8 cellular contexts compared by ENCODE assay signal in genomic region chr7:115356139-115356746, GRCh38.
DNase-seq lines count a peak whose midpoint lies in the region; ATAC-seq and TF ChIP-seq lines count a peak whose summit lies in the region.

No MANE protein-coding gene starts in this region.

- peaks cover 0 to 6% (median 2%) of the 10 kb centered on the region in 5 donors for H3K27me3 Mint-ChIP-seq in naive thymus-derived CD8-positive, alpha-beta T cell
- H3K27me3 Mint-ChIP-seq in activated CD8-positive, alpha-beta memory T cell treated with anti-CD3 and anti-CD28 coated beads, Interleukin-2, amount 10 ng/mL, durations not matched to agents 7 days and 5 days = no peaks in the 10 kb centered on the region

- H3K27ac Mint-ChIP-seq in naive thymus-derived CD8-positive, alpha-beta T cell = no peak overlapping the region
- no peak overlapping the region for H3K27ac Mint-ChIP-seq in activated CD8-positive, alpha-beta memory T cell treated with anti-CD3 and anti-CD28 coated beads, Interleukin-2, amount 10 ng/mL, durations not matched to agents 7 days and 5 days

- H3K27ac ChIP-seq in Panc1 (ENCODE audit: low read length) = no peak overlapping the region

- H3K4me1 Mint-ChIP-seq in naive thymus-derived CD8-positive, alpha-beta T cell = peaks cover 0 to 2% (median 0%) of the 10 kb centered on the region in 4 donors
- peaks cover 1% of the 10 kb centered on the region for H3K4me1 Mint-ChIP-seq in activated CD8-positive, alpha-beta memory T cell treated with anti-CD3 and anti-CD28 coated beads, Interleukin-2, amount 10 ng/mL, durations not matched to agents 7 days and 5 days

- no peaks in the 10 kb centered on the region for H3K36me3 ChIP-seq in Panc1 (ENCODE audit: control insufficient read depth, insufficient read depth, low read length)

- no peak overlapping the region for H3K4me3 Mint-ChIP-seq in naive thymus-derived CD8-positive, alpha-beta T cell
- no peak overlapping the region for H3K4me3 Mint-ChIP-seq in activated CD8-positive, alpha-beta memory T cell treated with anti-CD3 and anti-CD28 coated beads, Interleukin-2, amount 10 ng/mL, durations not matched to agents 7 days and 5 days

- POLR2A ChIA-PET in Panc1 (lab: Charles Lee) = no interaction called here
- POLR2A ChIA-PET in naive thymus-derived CD8-positive, alpha-beta T cell (lab: Charles Lee) = no interaction called here

- no peaks in the 10 kb centered on the region for H3K27me3 ChIP-seq in Panc1 (ENCODE audit: control insufficient read depth, insufficient read depth, low read length)

- H3K36me3 Mint-ChIP-seq in naive thymus-derived CD8-positive, alpha-beta T cell = no peaks in the 10 kb centered on the region
- no peaks in the 10 kb centered on the region for H3K36me3 Mint-ChIP-seq in activated CD8-positive, alpha-beta memory T cell treated with anti-CD3 and anti-CD28 coated beads, Interleukin-2, amount 10 ng/mL, durations not matched to agents 7 days and 5 days

- H3K4me3 ChIP-seq in AG10803 (ENCODE audit: low read length) (no peak overlapping the region), Panc1 (ENCODE audit: low read depth in 2 of 2, low read length in 2 of 2) (no peak overlapping the region)

- in situ Hi-C loops in Panc1 (cut with HindIII; ENCODE audit: low pct_unique_long_range_greater_than_20kb, low sequenced_read_pairs) = no loop called here

- H3K9me3 Mint-ChIP-seq in naive thymus-derived CD8-positive, alpha-beta T cell = no peaks in the 10 kb centered on the region
- no peaks in the 10 kb centered on the region for H3K9me3 Mint-ChIP-seq in activated CD8-positive, alpha-beta memory T cell treated with anti-CD3 and anti-CD28 coated beads, Interleukin-2, amount 10 ng/mL, durations not matched to agents 7 days and 5 days (ENCODE audit: low read depth)

- no peaks in the 10 kb centered on the region for H3K9me3 ChIP-seq in Panc1 (ENCODE audit: control insufficient read depth, insufficient read depth, low read depth, low read length)

- DNase-seq in AG10803 (ENCODE audit: low read depth) (no peak), Panc1 (ENCODE audit: low read depth, low spot score) (no peak), globus pallidus (ENCODE audit: low spot score) (peak; percentile 0), NCI-H2196 (lab: John Stamatoyannopoulos, UW; ENCODE audit: unreplicated experiment) (no peak), posterior cingulate gyrus (no peak)
- no peak for DNase-seq in naive thymus-derived CD8-positive, alpha-beta T cell
- no peak for DNase-seq in activated CD8-positive, alpha-beta memory T cell treated with anti-CD3 and anti-CD28 coated beads, Interleukin-2, amount 10 ng/mL, durations not matched to agents 7 days and 5 days

- TF ChIP-seq CTCF in AG10803 (conservative IDR thresholded peaks at IDR 0.05; ENCODE audit: low read length) (peak; percentile 52), Panc1 (IDR thresholded peaks at IDR 0.05) (peak; percentile 49; the same call in 1 of the 2 replicates)

- ATAC-seq in GM19438 (IDR thresholded peaks at IDR 0.05; ENCODE audit: low read depth, unreplicated experiment) = peak; percentile 58
- ATAC-seq in Panc1 = no peak
- ATAC-seq in naive thymus-derived CD8-positive, alpha-beta T cell = no peak
- no peak for ATAC-seq in activated CD8-positive, alpha-beta memory T cell treated with anti-CD3 and anti-CD28 coated beads, Interleukin-2, amount 10 ng/mL, durations not matched to agents 7 days and 5 days

- H3K4me1 ChIP-seq in Panc1 (ENCODE audit: control insufficient read depth, insufficient read depth, low read length) = no peaks in the 10 kb centered on the region

- intact Hi-C loops in Panc1 (cut with micrococcal nuclease; ENCODE audit: unreplicated experiment) (loop anchor here (10.0 kb wide), 1 partner anchor 319 kb away; no protein-coding TSS in a partner anchor), posterior cingulate gyrus (cut with DNase I) (no loop called here)

- CTCF ChIA-PET in Panc1 (lab: Charles Lee) = no interaction called here
- CTCF ChIA-PET in activated CD8-positive, alpha-beta memory T cell treated with anti-CD3 and anti-CD28 coated beads, Interleukin-2, amount 10 ng/mL, durations not matched to agents 7 days and 5 days (lab: Charles Lee) = no interaction called here

- BruUV-seq in Panc1 (replicated peaks; lab: Mats Ljungman, UMichigan) = no TSS peak
